In the genomic region with DNA sequence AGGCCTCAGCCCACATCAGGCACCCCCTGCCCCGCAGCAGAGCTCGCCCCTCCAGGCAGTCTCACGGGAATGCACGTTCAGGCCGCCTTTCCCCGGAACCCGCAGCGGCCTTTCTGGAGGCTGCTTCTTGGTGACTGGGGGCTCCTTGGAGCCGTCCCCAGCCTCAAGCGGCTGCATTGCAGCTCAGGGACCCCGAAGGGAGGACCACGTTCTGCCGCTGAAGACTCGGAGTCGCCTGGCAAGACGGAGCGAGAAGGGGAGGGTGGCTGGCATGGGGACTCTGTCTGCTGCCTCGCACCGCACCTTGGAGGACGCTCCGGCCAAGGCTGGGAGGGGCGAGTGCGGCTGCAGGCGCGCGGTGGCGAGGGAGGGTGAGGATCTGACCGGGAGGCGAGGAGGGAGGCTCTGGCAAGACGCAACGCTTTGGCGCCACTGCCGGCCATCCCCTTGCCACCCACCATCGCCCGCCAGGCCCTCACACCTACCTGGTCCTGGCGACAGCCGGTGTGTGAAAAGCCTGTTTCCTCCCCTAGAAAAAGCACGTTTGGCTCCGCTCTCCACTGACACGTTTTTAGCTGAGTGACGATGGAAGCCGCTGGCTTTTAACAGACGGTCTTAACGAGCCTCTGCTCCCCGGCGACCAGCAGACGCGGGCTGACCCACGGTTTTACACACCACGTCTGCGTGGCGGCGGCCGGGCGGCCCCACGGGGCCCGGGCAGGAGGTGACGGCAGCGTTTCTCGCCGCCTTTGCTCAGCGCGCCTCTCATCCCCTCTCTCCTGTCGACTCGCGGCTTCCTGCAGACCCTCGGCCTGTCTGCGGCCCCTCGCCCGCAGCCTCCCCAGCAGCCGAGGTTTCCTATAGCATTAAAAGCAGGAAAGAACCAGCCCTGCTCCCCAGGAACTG, we compare ENCODE assay signal across 1 cellular context.
TF ChIP-seq lines count a peak whose summit lies in the region.

No MANE protein-coding gene starts in this region.

TF ChIP-seq in endothelial cell of umbilical vein, 7 proteins besides CTCF, POLR2A, EP300 and RAD21:
- TF ChIP-seq EZH2 (IDR thresholded peaks at IDR 0.05; ENCODE audit: borderline replicate concordance, low read depth, low read length, severe bottlenecking) = peak; percentile 50
- TF ChIP-seq GATA2 (IDR thresholded peaks at IDR 0.05; ENCODE audit: insufficient read depth, insufficient read length, low read depth, low read length) = no peak
- TF ChIP-seq MYC (IDR thresholded peaks at IDR 0.05; ENCODE audit: low read depth, low read length) = no peak
- no peak for TF ChIP-seq POLR2AphosphoS5 (IDR thresholded peaks at IDR 0.05; ENCODE audit: insufficient read depth, low read depth, low read length)
- no peak for TF ChIP-seq JUN (IDR thresholded peaks at IDR 0.05; ENCODE audit: borderline replicate concordance, insufficient read depth, insufficient read length, low read depth)
- TF ChIP-seq, protein P1, sequence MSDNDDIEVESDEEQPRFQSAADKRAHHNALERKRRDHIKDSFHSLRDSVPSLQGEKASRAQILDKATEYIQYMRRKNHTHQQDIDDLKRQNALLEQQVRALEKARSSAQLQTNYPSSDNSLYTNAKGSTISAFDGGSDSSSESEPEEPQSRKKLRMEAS (IDR thresholded peaks at IDR 0.05; ENCODE audit: insufficient read depth, insufficient read length) = no peak
- TF ChIP-seq FOS (IDR thresholded peaks at IDR 0.05; ENCODE audit: borderline replicate concordance, insufficient read depth, low read length) = no peak
